Comparison of ENCODE assay signal across 25 cellular contexts in the genomic region with DNA sequence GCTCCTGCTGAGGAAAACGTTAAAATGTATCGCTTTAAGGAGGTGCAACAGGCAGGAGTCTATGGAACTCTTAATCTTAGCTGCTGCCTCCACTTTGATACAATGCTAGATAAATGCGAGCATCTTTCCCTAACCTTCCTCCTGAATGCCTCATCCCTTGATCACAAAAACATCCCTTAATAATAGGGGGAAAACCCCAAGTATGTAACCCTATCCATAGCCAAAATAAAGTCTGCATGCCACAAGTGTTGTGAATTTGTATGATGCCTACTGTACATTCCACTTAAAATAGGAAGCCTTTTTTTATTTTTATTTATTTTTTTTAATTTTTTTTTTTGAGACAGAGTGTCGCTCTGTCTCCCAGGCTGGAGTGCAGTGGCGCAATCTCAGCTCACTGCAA.
A peak's percentile ranks its signal among the peaks of the same experiment; 100 is the strongest.
DNase-seq lines count a peak whose midpoint lies in the region; ATAC-seq and TF ChIP-seq lines count a peak whose summit lies in the region.
"Had no signal": no experiment of that assay in that cellular context is flagged by ENCODE, and none has a peak within 500 bp of the region (broad histone marks: within the 10 kb centered on the region; RNA-seq: fewer than 3 reads in every experiment).

No MANE protein-coding gene starts in this region.

- no peak overlapping the region for H3K9ac ChIP-seq in adipocyte (ENCODE audit: low read length)
- H3K9ac ChIP-seq in mesenchymal stem cell (ENCODE audit: low read length), result no peak overlapping the region

- H3K27ac ChIP-seq in left ventricle myocardium inferior (replicated peaks), result peak overlapping the region; percentile 77
- H3K27ac ChIP-seq in heart right ventricle, result peak overlapping the region in 2 of 10 donors; percentile 77 to 79
- peak overlapping the region; percentile 34 for H3K27ac ChIP-seq in mesenchymal stem cell (ENCODE audit: low read length, poor library complexity, severe bottlenecking)
- H3K27ac ChIP-seq in dorsolateral prefrontal cortex, result peak overlapping the region in 27 of 59 donors; percentile 3 to 68 (median 38)
- H3K27ac ChIP-seq: 22Rv1, HL-60, lower lobe of right lung, vagina had no signal

- intact Hi-C loops in left ventricle myocardium inferior (cut with micrococcal nuclease) (no loop called here), heart right ventricle (cut with DNase I) (loop anchor here in 1 of 10 donors (5.0 kb wide), 1 partner anchor 159 kb away; no protein-coding TSS in a partner anchor), dorsolateral prefrontal cortex (cut with DNase I) (no loop called here)

- H3K9me3 ChIP-seq in left ventricle myocardium inferior (replicated peaks) (no peaks in the 10 kb centered on the region), heart right ventricle (no peaks in the 10 kb centered on the region), adipocyte (ENCODE audit: control insufficient read depth, low read length) (no peaks in the 10 kb centered on the region), mesenchymal stem cell (ENCODE audit: control insufficient read depth, low read length) (no peaks in the 10 kb centered on the region)
- H3K9me3 ChIP-seq: heart left ventricle, lower lobe of right lung, vagina had no signal

- H2AK5ac ChIP-seq in mesenchymal stem cell (ENCODE audit: low read length, severe bottlenecking), result no peak overlapping the region

- H3K4me1 ChIP-seq in left ventricle myocardium inferior (peaks cover 59% of the 10 kb centered on the region), heart right ventricle (peaks cover 7 to 63% (median 30%) of the 10 kb centered on the region in 9 donors), adipocyte (ENCODE audit: control insufficient read depth, insufficient read depth, low read length) (peaks cover 19% of the 10 kb centered on the region), mesenchymal stem cell (ENCODE audit: control insufficient read depth, insufficient read depth, low read depth, low read length) (peaks cover 13% of the 10 kb centered on the region)

- no peak overlapping the region for H4K8ac ChIP-seq in mesenchymal stem cell (ENCODE audit: low read length)

- H3K4me3 ChIP-seq in left ventricle myocardium inferior (no peak overlapping the region), heart right ventricle (no peak overlapping the region), adipocyte (ENCODE audit: low read length) (no peak overlapping the region), mesenchymal stem cell (ENCODE audit: insufficient read depth in 1 of 2, low read depth in 1 of 2, low read length in 2 of 2) (no peak overlapping the region), dorsolateral prefrontal cortex (no peak overlapping the region)
- H3K4me3 ChIP-seq: heart left ventricle, lower lobe of right lung, vagina had no signal

- peaks cover 23% of the 10 kb centered on the region for H3K79me1 ChIP-seq in mesenchymal stem cell (replicated peaks; ENCODE audit: low read length, poor library complexity, severe bottlenecking)

- DNase-seq in left ventricle myocardium inferior (no peak), heart right ventricle (no peak), adipocyte (ENCODE audit: low read depth) (peak; percentile 48), mesenchymal stem cell (no peak), NCI-H748 (lab: John Stamatoyannopoulos, UW; ENCODE audit: unreplicated experiment) (no peak), dorsolateral prefrontal cortex (no peak), SK-N-DZ (ENCODE audit: low spot score) (no peak)
- DNase-seq: activated CD4-positive, alpha-beta T cell treated with anti-CD3 and anti-CD28 coated beads, Interleukin-2, amount 10 ng/mL, durations not matched to agents 24 days and 14 days; activated effector memory CD4-positive, alpha-beta T cell treated with anti-CD3 and anti-CD28 coated beads, Interleukin-2, amount 50 U/mL, for 16 hours; activated naive CD8-positive, alpha-beta T cell treated with anti-CD3 and anti-CD28 coated beads for 36 hours; activated T-cell treated with anti-CD3 and anti-CD28 coated beads, Interleukin-2, amount 50 U/mL, for 1 hour; cerebellar nuclear complex; GDM1; heart left ventricle; Karpas-422; kidney glomerular epithelial cell; lower lobe of right lung; NCI-H1417 treated with DMSO at 0.1 percent for 48 hours; NCI-H2081 treated with DMSO at 0.1 percent for 48 hours; NCI-H446 treated with DMSO at 0.1 percent for 48 hours; stimulated activated naive CD4-positive, alpha-beta T cell treated with Interleukin-2 at 50 U/mL for 16 hours had no signal

- H3K27me3 ChIP-seq in left ventricle myocardium inferior (ENCODE audit: low read depth) (no peaks in the 10 kb centered on the region), heart right ventricle (no peaks in the 10 kb centered on the region), adipocyte (replicated peaks; ENCODE audit: control insufficient read depth, insufficient read depth, low read length) (no peaks in the 10 kb centered on the region), mesenchymal stem cell (ENCODE audit: control insufficient read depth in 1 of 2, insufficient read depth in 1 of 2, low read length in 2 of 2) (no peaks in the 10 kb centered on the region), dorsolateral prefrontal cortex (no peaks in the 10 kb centered on the region)
- H3K27me3 ChIP-seq: heart left ventricle, vagina had no signal

- H4K91ac ChIP-seq in mesenchymal stem cell (ENCODE audit: low read length), result no peak overlapping the region

- H3K18ac ChIP-seq in mesenchymal stem cell (ENCODE audit: low read depth in 1 of 2, low read length in 2 of 2), result no peak overlapping the region

- H2BK5ac ChIP-seq in mesenchymal stem cell (ENCODE audit: low read depth, low read length, poor library complexity, severe bottlenecking), result no peak overlapping the region

- 93% methylated on average over 5 of the region's 5 CpGs for WGBS in heart right ventricle, 2 donors
- WGBS in mesenchymal stem cell, result over 99% methylated on average over 5 of the region's 5 CpGs

- no peak overlapping the region for H2BK15ac ChIP-seq in mesenchymal stem cell (ENCODE audit: low read depth, poor library complexity, severe bottlenecking)

- no peak for ATAC-seq in heart right ventricle
- no peak for ATAC-seq in GM19328 (IDR thresholded peaks at IDR 0.05; ENCODE audit: unreplicated experiment)
- ATAC-seq: heart left ventricle, lower lobe of right lung had no signal

- no peak overlapping the region for H3K4me2 ChIP-seq in mesenchymal stem cell (ENCODE audit: low read length, poor library complexity, severe bottlenecking)

- no peak overlapping the region for H3K23ac ChIP-seq in mesenchymal stem cell (ENCODE audit: low read length in 2 of 2)

- TF ChIP-seq CTCF in left ventricle myocardium inferior (IDR thresholded peaks at IDR 0.05; ENCODE audit: borderline replicate concordance) (no peak), heart right ventricle (IDR thresholded peaks at IDR 0.05) (no peak), dorsolateral prefrontal cortex (IDR thresholded peaks at IDR 0.05 in 54 of 56, conservative IDR thresholded peaks at IDR 0.05 in 2 of 56; ENCODE audit: low read depth in 1 of 56, partially characterized antibody in 56 of 56) (no peak)

- H3K36me3 ChIP-seq in left ventricle myocardium inferior (no peaks in the 10 kb centered on the region), heart right ventricle (no peaks in the 10 kb centered on the region), adipocyte (ENCODE audit: control insufficient read depth, insufficient read depth, low read length, severe bottlenecking) (no peaks in the 10 kb centered on the region), mesenchymal stem cell (ENCODE audit: control insufficient read depth in 1 of 2, insufficient read depth in 2 of 2, low read depth in 1 of 2, low read length in 2 of 2) (peaks cover 0 to 13% of the 10 kb centered on the region in 2 experiments)
- H3K36me3 ChIP-seq: heart left ventricle, lower lobe of right lung, vagina had no signal

- H3K4ac ChIP-seq in mesenchymal stem cell (ENCODE audit: low read depth in 1 of 2, low read length in 2 of 2), result no peak overlapping the region

- H2BK12ac ChIP-seq in mesenchymal stem cell (ENCODE audit: low read length in 2 of 2), result no peak overlapping the region

- no peak overlapping the region for H2BK120ac ChIP-seq in mesenchymal stem cell (ENCODE audit: low read depth, low read length)

- H3K14ac ChIP-seq in mesenchymal stem cell (ENCODE audit: low read length in 2 of 2), result no peak overlapping the region

- no peak overlapping the region for H2AFZ ChIP-seq in mesenchymal stem cell (ENCODE audit: low read depth, low read length)
